12 cellular contexts compared by ENCODE assay signal in the genomic region with DNA sequence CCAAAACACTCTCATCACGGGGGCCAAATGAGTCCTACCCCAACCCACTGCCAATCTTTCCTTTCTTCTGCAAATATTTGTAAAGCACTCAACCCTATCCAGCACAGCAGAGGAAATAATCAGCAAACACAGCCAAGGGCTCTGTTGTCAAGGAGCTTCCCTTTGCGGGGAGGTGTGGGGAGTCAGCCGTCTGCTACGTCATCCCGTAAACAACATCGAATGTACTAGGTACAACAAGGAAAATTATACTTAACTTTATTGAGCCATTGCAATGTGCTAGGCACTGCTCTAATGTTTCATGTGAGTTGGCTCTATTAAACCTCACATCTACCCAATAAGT. TPM values are rescaled to one million over a fixed set of nuclear protein-coding genes. Genes with fewer than 3 reads are reported as not detected.
DNase-seq lines count a peak whose midpoint lies in the region; ATAC-seq and TF ChIP-seq lines count a peak whose summit lies in the region.
"Had no signal": no experiment of that assay in that cellular context is flagged by ENCODE, and none has a peak within 500 bp of the region (broad histone marks: within the 10 kb centered on the region; RNA-seq: fewer than 3 reads in every experiment).

No MANE protein-coding gene starts in this region.

- H3K27me3 ChIP-seq in neural progenitor cell (no peaks in the 10 kb centered on the region), brain microvascular endothelial cell (replicated peaks) (no peaks in the 10 kb centered on the region)
- H3K27me3 ChIP-seq: BLaER1 treated with 17β-estradiol and CSF1 and Interleukin-3, amounts not matched to agents 10 nM and 100 nM; MG63 had no signal

- H3K27me3 Mint-ChIP-seq in neural progenitor cell (ENCODE audit: insufficient read depth, low read depth): peaks cover 20% of the 10 kb centered on the region

- no peak overlapping the region for H3K9ac ChIP-seq in neural progenitor cell
- H3K9ac ChIP-seq: BLaER1 treated with 17β-estradiol and CSF1 and Interleukin-3, amounts not matched to agents 10 nM and 100 nM had no signal

- no peaks in the 10 kb centered on the region for H3K36me3 Mint-ChIP-seq in neural progenitor cell

- peaks cover 31% of the 10 kb centered on the region for H3K4me1 Mint-ChIP-seq in neural progenitor cell

- TF ChIP-seq CTCF in LNCaP clone FGC (IDR thresholded peaks at IDR 0.05; ENCODE audit: control insufficient read depth, extremely low read depth, insufficient read depth) (no peak), VCaP (conservative IDR thresholded peaks at IDR 0.05) (no peak), neural progenitor cell (IDR thresholded peaks at IDR 0.05) (no peak), brain microvascular endothelial cell (IDR thresholded peaks at IDR 0.05; ENCODE audit: low read depth, low read length, missing control alignments) (no peak)

- H2AFZ ChIP-seq in neural progenitor cell (replicated peaks): no peak overlapping the region

- peaks cover 10% of the 10 kb centered on the region for H3K4me1 ChIP-seq in neural progenitor cell

- H3K9me3 Mint-ChIP-seq in neural progenitor cell: no peaks in the 10 kb centered on the region

- H3K79me2 ChIP-seq in neural progenitor cell (ENCODE audit: low read depth): no peaks in the 10 kb centered on the region

- peak overlapping the region; percentile 59 for H3K4me3 Mint-ChIP-seq in neural progenitor cell

- H4K20me1 ChIP-seq in neural progenitor cell (ENCODE audit: low read depth): peaks cover 20% of the 10 kb centered on the region

- H3F3A ChIP-seq in neural progenitor cell (ENCODE audit: low read depth): peaks cover 9% of the 10 kb centered on the region

- in situ Hi-C loops in brain microvascular endothelial cell (cut with HindIII; ENCODE audit: low pct_ligation_motif_present, low sequenced_read_pairs): no loop called here

- H3K27ac ChIP-seq in VCaP (peak overlapping the region; percentile 99), neural progenitor cell (no peak overlapping the region), brain microvascular endothelial cell (no peak overlapping the region)
- H3K27ac ChIP-seq: BLaER1 treated with 17β-estradiol and CSF1 and Interleukin-3, amounts not matched to agents 10 nM and 100 nM had no signal

- peak overlapping the region; percentile 85 for H3K27ac Mint-ChIP-seq in neural progenitor cell

- DNase-seq in LNCaP clone FGC (ENCODE audit: low read depth) (peak; percentile 90), NCI-H2107 (lab: John Stamatoyannopoulos, UW) (peak; percentile 80), neural progenitor cell (ENCODE audit: low spot score) (no peak), mucosa of gallbladder (ENCODE audit: low spot score) (no peak), brain microvascular endothelial cell (no peak)
- DNase-seq in activated CD4-positive, CD25-positive, alpha-beta regulatory T cell treated with anti-CD3 and anti-CD28 coated beads, Interleukin-2, amount 50 U/mL, for 72 hours: no peak
- DNase-seq: MG63 had no signal

- no peak for ATAC-seq in GM19395 (IDR thresholded peaks at IDR 0.05; ENCODE audit: unreplicated experiment)
- ATAC-seq: HCT116 had no signal

- peak overlapping the region; percentile 32 for H3K4me2 ChIP-seq in neural progenitor cell

- no peaks in the 10 kb centered on the region for H3K36me3 ChIP-seq in neural progenitor cell
- no peaks in the 10 kb centered on the region for H3K36me3 ChIP-seq in brain microvascular endothelial cell (replicated peaks)
- H3K36me3 ChIP-seq: MG63 had no signal

- no peak overlapping the region for H3K4me3 ChIP-seq in LNCaP clone FGC (ENCODE audit: low read depth, low read length)
- H3K4me3 ChIP-seq in neural progenitor cell: no peak overlapping the region
- no peak overlapping the region for H3K4me3 ChIP-seq in brain microvascular endothelial cell (ENCODE audit: low read depth, low read length)
- H3K4me3 ChIP-seq: BLaER1 treated with 17β-estradiol and CSF1 and Interleukin-3, amounts not matched to agents 10 nM and 100 nM; MG63 had no signal

- H3K9me3 ChIP-seq in neural progenitor cell (ENCODE audit: low read depth): no peaks in the 10 kb centered on the region
- H3K9me3 ChIP-seq: BLaER1 treated with 17β-estradiol and CSF1 and Interleukin-3, amounts not matched to agents 10 nM and 100 nM; MG63 had no signal

RNA-seq across cellular contexts. Expression of gene TMEM63C, which starts 22.8 kb away (rescaled TPM):
- total RNA-seq in neural progenitor cell (ENCODE audit: low replicate concordance): 1.1 and 1.5 TPM in 2 replicates
- 1.4 TPM for total RNA-seq in mucosa of gallbladder
- total RNA-seq: G401 had no signal

Comparison
In these comparisons a context has a peak if more than half of its experiments do, and no peak if none do; other contexts are left out.
1. DNase-seq: peak in LNCaP clone FGC (single experiment) and NCI-H2107 (single experiment); none in neural progenitor cell (single experiment), activated CD4-positive, CD25-positive, alpha-beta regulatory T cell treated with anti-CD3 and anti-CD28 coated beads, Interleukin-2, amount 50 U/mL, for 72 hours (single experiment), mucosa of gallbladder (single experiment) and brain microvascular endothelial cell (single experiment).